27 cellular contexts compared by ENCODE assay signal in genomic region chr2:56167616-56168015, GRCh38. TPM values are rescaled to one million over a fixed set of nuclear protein-coding genes. Genes with fewer than 3 reads are reported as not detected.
DNase-seq lines count a peak whose midpoint lies in the region; ATAC-seq and TF ChIP-seq lines count a peak whose summit lies in the region.
"Had no signal": no experiment of that assay in that cellular context is flagged by ENCODE, and none has a peak within 500 bp of the region (broad histone marks: within the 10 kb centered on the region; RNA-seq: fewer than 3 reads in every experiment).

No MANE protein-coding gene starts in this region.

- no peaks in the 10 kb centered on the region for H3K9me3 ChIP-seq in gastrocnemius medialis
- H3K9me3 ChIP-seq: breast epithelium, esophagus squamous epithelium, MG63, pancreas had no signal

- peak; percentile 35 to 52 for ATAC-seq in gastrocnemius medialis
- ATAC-seq in GM21576 (IDR thresholded peaks at IDR 0.05; ENCODE audit: unreplicated experiment) = no peak
- ATAC-seq: activated CD8-positive, alpha-beta memory T cell treated with anti-CD3 and anti-CD28 coated beads, Interleukin-2, amount 10 ng/mL, durations not matched to agents 7 days and 5 days; activated T-helper 17 cell treated with anti-CD3 and anti-CD28 coated beads, Interleukin-2, amount 50 U/mL, for 72 hours; GM12878; naive thymus-derived CD8-positive, alpha-beta T cell had no signal

- H3K9me3 Mint-ChIP-seq in activated T-cell treated with anti-CD3 and anti-CD28 coated beads, Interleukin-2, amount 50 U/mL, for 24 hours = no peaks in the 10 kb centered on the region
- H3K9me3 Mint-ChIP-seq: activated naive CD8-positive, alpha-beta T cell treated with anti-CD3 and anti-CD28 coated beads, Interleukin-2, amount 10 ng/mL, durations not matched to agents 7 days and 5 days had no signal

- H3K4me3 Mint-ChIP-seq in activated T-cell treated with anti-CD3 and anti-CD28 coated beads, Interleukin-2, amount 50 U/mL, for 24 hours = no peak overlapping the region
- H3K4me3 Mint-ChIP-seq: activated CD8-positive, alpha-beta memory T cell treated with anti-CD3 and anti-CD28 coated beads, Interleukin-2, amount 10 ng/mL, durations not matched to agents 7 days and 5 days; activated naive CD8-positive, alpha-beta T cell treated with anti-CD3 and anti-CD28 coated beads, Interleukin-2, amount 10 ng/mL, durations not matched to agents 7 days and 5 days; activated T-helper 17 cell treated with anti-CD3 and anti-CD28 coated beads, Interleukin-2, amount 50 U/mL, for 72 hours; CD14-positive monocyte; IgD-negative memory B cell; naive thymus-derived CD8-positive, alpha-beta T cell had no signal

- no peaks in the 10 kb centered on the region for H3K36me3 ChIP-seq in gastrocnemius medialis
- H3K36me3 ChIP-seq: breast epithelium, esophagus squamous epithelium, MG63, pancreas had no signal

- peak overlapping the region in 1 of 4 donors; percentile 16 for H3K27ac ChIP-seq in gastrocnemius medialis
- H3K27ac ChIP-seq: breast epithelium, coronary artery, esophagus squamous epithelium, pancreas, SK-N-MC had no signal

- intact Hi-C loops in gastrocnemius medialis (cut with DNase I; ENCODE audit: low total_unique reads) = loop anchor here (2.0 kb wide), 1 partner anchor 73 kb away; no protein-coding TSS in a partner anchor

- peak; percentile 8 for DNase-seq in NCI-H2029 (lab: John Stamatoyannopoulos, UW)
- DNase-seq in NCI-H2029 treated with DMSO at 0.1 percent for 48 hours (lab: John Stamatoyannopoulos, UW) = no peak
- DNase-seq in LHCN-M2 (ENCODE audit: low read depth) = peak; percentile 55
- peak; percentile 41 for DNase-seq in fibroblast of pulmonary artery (ENCODE audit: low read depth)
- no peak for DNase-seq in gastrocnemius medialis
- no peak for DNase-seq in activated CD4-positive, alpha-beta T cell treated with anti-CD3 and anti-CD28 coated beads, Interleukin-2, amount 50 U/mL, for 4 hours
- no peak for DNase-seq in activated T-cell treated with anti-CD3 and anti-CD28 coated beads, Interleukin-2, amount 50 U/mL, for 24 hours
- DNase-seq: activated CD4-positive, alpha-beta T cell treated with anti-CD3 and anti-CD28 coated beads for 48 hours; activated CD8-positive, alpha-beta memory T cell treated with anti-CD3 and anti-CD28 coated beads, Interleukin-2, amount 10 ng/mL, durations not matched to agents 7 days and 5 days; activated naive CD8-positive, alpha-beta T cell treated with anti-CD3 and anti-CD28 coated beads, Interleukin-2, amount 10 ng/mL, durations not matched to agents 7 days and 5 days; esophagus squamous epithelium; GDM1; glutamatergic neuron; mesendoderm; naive thymus-derived CD8-positive, alpha-beta T cell; pancreas; right cardiac atrium had no signal

- in situ Hi-C loops in gastrocnemius medialis (cut with MboI; ENCODE audit: low sequenced_read_pairs in 4 of 4) = no loop called here

- no peak for TF ChIP-seq CTCF in fibroblast of pulmonary artery (IDR thresholded peaks at IDR 0.05; ENCODE audit: low read length, missing control alignments)
- no peak for TF ChIP-seq CTCF in gastrocnemius medialis (IDR thresholded peaks at IDR 0.05 in 4 of 5, conservative IDR thresholded peaks at IDR 0.05 in 1 of 5)

- no peaks in the 10 kb centered on the region for H3K4me1 Mint-ChIP-seq in activated T-cell treated with anti-CD3 and anti-CD28 coated beads, Interleukin-2, amount 50 U/mL, for 24 hours (ENCODE audit: low read depth)
- H3K4me1 Mint-ChIP-seq: activated CD8-positive, alpha-beta memory T cell treated with anti-CD3 and anti-CD28 coated beads, Interleukin-2, amount 10 ng/mL, durations not matched to agents 7 days and 5 days; activated naive CD8-positive, alpha-beta T cell treated with anti-CD3 and anti-CD28 coated beads, Interleukin-2, amount 10 ng/mL, durations not matched to agents 7 days and 5 days; activated T-helper 17 cell treated with anti-CD3 and anti-CD28 coated beads, Interleukin-2, amount 50 U/mL, for 72 hours; CD14-positive monocyte; IgD-negative memory B cell; naive thymus-derived CD8-positive, alpha-beta T cell had no signal

- no peaks in the 10 kb centered on the region for H3K36me3 Mint-ChIP-seq in activated T-cell treated with anti-CD3 and anti-CD28 coated beads, Interleukin-2, amount 50 U/mL, for 24 hours (ENCODE audit: low read depth)
- H3K36me3 Mint-ChIP-seq: activated CD8-positive, alpha-beta memory T cell treated with anti-CD3 and anti-CD28 coated beads, Interleukin-2, amount 10 ng/mL, durations not matched to agents 7 days and 5 days; activated naive CD8-positive, alpha-beta T cell treated with anti-CD3 and anti-CD28 coated beads, Interleukin-2, amount 10 ng/mL, durations not matched to agents 7 days and 5 days; CD14-positive monocyte; IgD-negative memory B cell; naive thymus-derived CD8-positive, alpha-beta T cell had no signal

- no peak for TF ChIP-seq POLR2A in gastrocnemius medialis (IDR thresholded peaks at IDR 0.05)

- H3K4me3 ChIP-seq in fibroblast of pulmonary artery (replicated peaks; ENCODE audit: low read depth, low read length) = no peak overlapping the region
- no peak overlapping the region for H3K4me3 ChIP-seq in gastrocnemius medialis
- H3K4me3 ChIP-seq: breast epithelium, coronary artery, esophagus squamous epithelium, GM12878, MG63, pancreas, SK-N-MC had no signal

- no peak overlapping the region for H3K27ac Mint-ChIP-seq in activated T-cell treated with anti-CD3 and anti-CD28 coated beads, Interleukin-2, amount 50 U/mL, for 24 hours
- H3K27ac Mint-ChIP-seq: activated CD8-positive, alpha-beta memory T cell treated with anti-CD3 and anti-CD28 coated beads, Interleukin-2, amount 10 ng/mL, durations not matched to agents 7 days and 5 days; activated naive CD8-positive, alpha-beta T cell treated with anti-CD3 and anti-CD28 coated beads, Interleukin-2, amount 10 ng/mL, durations not matched to agents 7 days and 5 days; activated T-helper 17 cell treated with anti-CD3 and anti-CD28 coated beads, Interleukin-2, amount 50 U/mL, for 72 hours; CD14-positive monocyte; IgD-negative memory B cell; naive thymus-derived CD8-positive, alpha-beta T cell had no signal

- no peaks in the 10 kb centered on the region for H3K27me3 ChIP-seq in gastrocnemius medialis
- H3K27me3 ChIP-seq: breast epithelium, esophagus squamous epithelium, MG63, pancreas had no signal

- H3K27me3 Mint-ChIP-seq in activated T-cell treated with anti-CD3 and anti-CD28 coated beads, Interleukin-2, amount 50 U/mL, for 24 hours = no peaks in the 10 kb centered on the region
- H3K27me3 Mint-ChIP-seq: activated CD8-positive, alpha-beta memory T cell treated with anti-CD3 and anti-CD28 coated beads, Interleukin-2, amount 10 ng/mL, durations not matched to agents 7 days and 5 days; activated naive CD8-positive, alpha-beta T cell treated with anti-CD3 and anti-CD28 coated beads, Interleukin-2, amount 10 ng/mL, durations not matched to agents 7 days and 5 days had no signal

- no peaks in the 10 kb centered on the region for H3K4me1 ChIP-seq in gastrocnemius medialis
- H3K4me1 ChIP-seq: breast epithelium, esophagus squamous epithelium, pancreas had no signal

RNA-seq across cellular contexts. Expression of gene CCDC85A, which starts 16.2 kb away (rescaled TPM):
- total RNA-seq in LHCN-M2 (2014; rRNA removed) = 0.57 and 1.9 TPM in 2 replicates
- polyA plus RNA-seq in LHCN-M2 (2012) = 1.7 TPM
- total RNA-seq in gastrocnemius medialis = 1 to 10 TPM; 4.6 to 8.2 (median 6.1) TPM
- total RNA-seq: activated CD8-positive, alpha-beta memory T cell treated with anti-CD3 and anti-CD28 coated beads, Interleukin-2, amount 10 ng/mL, durations not matched to agents 7 days and 5 days; activated naive CD8-positive, alpha-beta T cell treated with anti-CD3 and anti-CD28 coated beads, Interleukin-2, amount 10 ng/mL, durations not matched to agents 7 days and 5 days; activated T-helper 17 cell treated with anti-CD3 and anti-CD28 coated beads, Interleukin-2, amount 50 U/mL, for 72 hours; GM12878; naive thymus-derived CD8-positive, alpha-beta T cell; T-helper 2 cell treated with Interferon-gamma antibody and Interleukin-4, amounts not matched to agents 100 ng/mL and 5 ng/mL, for 36 hours had no signal
- polyA plus RNA-seq: CD14-positive monocyte; naive thymus-derived CD8-positive, alpha-beta T cell had no signal

Comparison
In these comparisons a context has a peak if more than half of its experiments do, and no peak if none do; other contexts are left out.
1. DNase-seq: peak in NCI-H2029 (single experiment), LHCN-M2 (single experiment) and fibroblast of pulmonary artery (single experiment); none in NCI-H2029 treated with DMSO at 0.1 percent for 48 hours (single experiment), gastrocnemius medialis (0 of 2), activated CD4-positive, alpha-beta T cell treated with anti-CD3 and anti-CD28 coated beads, Interleukin-2, amount 50 U/mL, for 4 hours (0 of 2) and activated T-cell treated with anti-CD3 and anti-CD28 coated beads, Interleukin-2, amount 50 U/mL, for 24 hours (single experiment).